8 cellular contexts compared by ENCODE assay signal in the genomic region with DNA sequence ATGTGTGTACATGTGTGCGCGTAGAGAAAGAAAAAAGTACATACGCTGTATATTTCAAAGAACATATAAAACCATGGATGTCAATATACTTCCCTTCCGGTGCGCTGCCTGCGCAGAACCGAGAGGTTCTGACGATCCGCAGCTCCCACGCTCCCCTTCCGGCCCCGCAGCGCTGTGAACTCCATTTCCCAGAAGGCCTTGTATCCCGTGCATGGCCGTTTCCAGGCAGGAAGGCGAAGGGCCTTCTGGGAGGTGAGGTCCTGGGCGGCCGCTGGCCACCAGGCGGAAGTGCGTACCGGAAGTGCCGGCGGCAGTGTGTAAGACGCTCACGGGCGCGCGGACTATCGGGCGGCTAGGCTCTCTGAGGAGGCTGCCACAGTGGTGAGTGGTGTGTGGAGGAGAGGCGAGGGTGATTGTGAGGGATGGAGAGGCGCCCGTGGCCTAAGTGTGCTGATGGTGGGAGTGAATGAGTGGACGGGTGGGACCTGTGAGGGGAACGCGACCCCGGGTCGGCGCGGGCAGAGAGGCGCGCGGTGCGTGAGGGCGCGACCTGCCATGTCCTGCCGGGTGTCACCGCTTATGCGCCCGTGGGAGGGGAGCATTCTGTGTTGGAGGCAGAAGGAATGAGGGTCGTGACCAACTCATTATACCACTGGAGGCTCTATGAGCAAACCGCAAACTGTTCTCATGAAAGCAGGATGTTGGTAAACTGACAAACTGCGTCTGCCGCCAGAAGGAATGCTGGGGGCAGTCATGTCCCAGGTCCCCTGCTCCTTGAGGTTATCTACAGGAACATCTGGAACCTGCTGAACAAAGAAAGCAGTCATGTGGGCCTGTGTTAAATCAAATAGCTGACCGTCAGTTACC. TPM values are rescaled to one million over a fixed set of nuclear protein-coding genes. Genes with fewer than 3 reads are reported as not detected.
DNase-seq lines count a peak whose midpoint lies in the region; ATAC-seq, FAIRE-seq and TF ChIP-seq lines count a peak whose summit lies in the region.

A gene with protein sequence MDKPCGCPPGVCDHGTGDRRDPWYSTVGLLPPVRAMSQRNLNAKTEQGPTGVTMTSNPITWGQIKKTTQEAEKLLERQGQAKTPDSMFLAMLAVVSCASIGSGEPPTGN (plus strand): TSS at position 313 of the 867 bp plus-strand sequence. CDS start 6,792 bp downstream, outside the sequence.

- ATAC-seq in GM19035 (IDR thresholded peaks at IDR 0.05; ENCODE audit: unreplicated experiment) (peak; percentile 96), HG03354 (IDR thresholded peaks at IDR 0.05; ENCODE audit: poor library complexity, severe bottlenecking, unreplicated experiment) (peak; percentile 97)
- ATAC-seq in activated CD4-positive, CD25-positive, alpha-beta regulatory T cell treated with anti-CD3 and anti-CD28 coated beads, Interleukin-2, amount 50 U/mL, for 24 hours = peak; percentile 98 to 99

- intact Hi-C loops in kidney (cut with DNase I) = no loop called here

- no peaks in the 10 kb centered on the region for H3K9me3 ChIP-seq in kidney (ENCODE audit: control insufficient read depth in 1 of 2, low read length in 2 of 2)

- peak; percentile 90 for DNase-seq in AG09319 (ENCODE audit: extremely low read depth, low read depth)
- peak; percentile 93 for DNase-seq in NCI-H446 treated with DMSO at 0.1 percent for 48 hours (lab: John Stamatoyannopoulos, UW)
- DNase-seq in cerebellar cortex (ENCODE audit: low spot score) = peak; percentile 99
- DNase-seq in kidney = peak; percentile 99
- DNase-seq in stimulated activated CD4-positive, alpha-beta T cell treated with anti-CD3 and anti-CD28 coated beads, Interleukin-15, amount 100 ng/mL, for 24 hours = peak; percentile 96

- peak within 1 kb of the TSS; percentile 70 to 87 for H3K9ac ChIP-seq in kidney (ENCODE audit: low read length in 2 of 2)

- TF ChIP-seq CTCF in AG09319 (IDR thresholded peaks at IDR 0.05; ENCODE audit: low read depth, low read length) = no peak
- peak; percentile 17 for TF ChIP-seq CTCF in kidney (IDR thresholded peaks at IDR 0.05; ENCODE audit: borderline replicate concordance, extremely low read depth, insufficient read depth)

- peaks cover 7 to 11% of the 10 kb centered on the region in 2 donors for H3K36me3 ChIP-seq in kidney (ENCODE audit: control insufficient read depth in 1 of 2, insufficient read depth in 2 of 2, low read length in 2 of 2)

- H3K4me3 ChIP-seq in kidney (ENCODE audit: low read length in 2 of 2) = peak within 1 kb of the TSS; percentile 80 to 97

- H3K4me1 ChIP-seq in kidney (ENCODE audit: control insufficient read depth in 1 of 2, insufficient read depth in 1 of 2, low read depth in 1 of 2, low read length in 2 of 2) = peaks cover 0 to 10% of the 10 kb centered on the region in 2 donors

- peak; percentile 83 for FAIRE-seq in kidney (lab: Jason Lieb, UNC)

- H3K27ac ChIP-seq in kidney (ENCODE audit: low read depth in 2 of 2, low read length in 2 of 2) = peak within 1 kb of the TSS; percentile 88 to 97

RNA-seq across cellular contexts. Expression of the gene that starts here (rescaled TPM):
- 35.4 TPM for total RNA-seq in kidney
- polyA plus RNA-seq in kidney (ENCODE audit: insufficient read depth, low read depth, low replicate concordance) = 41.6 TPM

Comparison
In these comparisons a context has a peak if more than half of its experiments do, and no peak if none do; other contexts are left out.
1. Peak in every context shown above with its lines: DNase-seq, ATAC-seq, H3K4me3 ChIP-seq and H3K27ac ChIP-seq.